ENCODE assay signal across 1 cellular context in genomic region chr11:75523189-75523588, GRCh38.
TF ChIP-seq lines count a peak whose summit lies in the region.

No MANE protein-coding gene starts in this region.

TF ChIP-seq in H1, 55 proteins besides CTCF, POLR2A, EP300 and RAD21 (continued from another document):
- TF ChIP-seq, protein P1, sequence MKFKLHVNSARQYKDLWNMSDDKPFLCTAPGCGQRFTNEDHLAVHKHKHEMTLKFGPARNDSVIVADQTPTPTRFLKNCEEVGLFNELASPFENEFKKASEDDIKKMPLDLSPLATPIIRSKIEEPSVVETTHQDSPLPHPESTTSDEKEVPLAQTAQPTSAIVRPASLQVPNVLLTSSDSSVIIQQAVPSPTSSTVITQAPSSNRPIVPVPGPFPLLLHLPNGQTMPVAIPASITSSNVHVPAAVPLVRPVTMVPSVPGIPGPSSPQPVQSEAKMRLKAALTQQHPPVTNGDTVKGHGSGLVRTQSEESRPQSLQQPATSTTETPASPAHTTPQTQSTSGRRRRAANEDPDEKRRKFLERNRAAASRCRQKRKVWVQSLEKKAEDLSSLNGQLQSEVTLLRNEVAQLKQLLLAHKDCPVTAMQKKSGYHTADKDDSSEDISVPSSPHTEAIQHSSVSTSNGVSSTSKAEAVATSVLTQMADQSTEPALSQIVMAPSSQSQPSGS (IDR thresholded peaks at IDR 0.05; ENCODE audit: low read length) = no peak
- TF ChIP-seq YY1 (IDR thresholded peaks at IDR 0.05; ENCODE audit: low read depth, low read length) (no peak), FOSL1 (IDR thresholded peaks at IDR 0.05; ENCODE audit: insufficient read depth, low read depth, low read length) (no peak), MAX (IDR thresholded peaks at IDR 0.05) (no peak), SP2 (IDR thresholded peaks at IDR 0.05; ENCODE audit: low read length) (no peak), BRCA1 (IDR thresholded peaks at IDR 0.05; ENCODE audit: low read depth, low read length) (no peak), CHD7 (IDR thresholded peaks at IDR 0.05; ENCODE audit: insufficient replicate concordance, low read length) (no peak), CTBP2 (IDR thresholded peaks at IDR 0.05; ENCODE audit: borderline replicate concordance, insufficient read depth, insufficient read length, low read length) (no peak), CHD2 (IDR thresholded peaks at IDR 0.05; ENCODE audit: low read length) (no peak), RNF2 (IDR thresholded peaks at IDR 0.05; ENCODE audit: borderline replicate concordance, low read depth, low read length, missing control alignments, poor library complexity, severe bottlenecking) (no peak), SAP30 (IDR thresholded peaks at IDR 0.05; ENCODE audit: insufficient read depth, insufficient replicate concordance, low read length) (no peak), HDAC2 (IDR thresholded peaks at IDR 0.05; ENCODE audit: borderline replicate concordance in 1 of 2, low read depth in 2 of 2, low read length in 2 of 2) (no peak), CEBPB (IDR thresholded peaks at IDR 0.05; ENCODE audit: low read depth, low read length) (no peak), SIRT6 (IDR thresholded peaks at IDR 0.05; ENCODE audit: low read length) (no peak), SRF (IDR thresholded peaks at IDR 0.05; ENCODE audit: low read depth, low read length) (no peak)
- TF ChIP-seq, protein P2, sequence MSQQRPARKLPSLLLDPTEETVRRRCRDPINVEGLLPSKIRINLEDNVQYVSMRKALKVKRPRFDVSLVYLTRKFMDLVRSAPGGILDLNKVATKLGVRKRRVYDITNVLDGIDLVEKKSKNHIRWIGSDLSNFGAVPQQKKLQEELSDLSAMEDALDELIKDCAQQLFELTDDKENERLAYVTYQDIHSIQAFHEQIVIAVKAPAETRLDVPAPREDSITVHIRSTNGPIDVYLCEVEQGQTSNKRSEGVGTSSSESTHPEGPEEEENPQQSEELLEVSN (IDR thresholded peaks at IDR 0.05) = no peak
- TF ChIP-seq, protein P3, sequence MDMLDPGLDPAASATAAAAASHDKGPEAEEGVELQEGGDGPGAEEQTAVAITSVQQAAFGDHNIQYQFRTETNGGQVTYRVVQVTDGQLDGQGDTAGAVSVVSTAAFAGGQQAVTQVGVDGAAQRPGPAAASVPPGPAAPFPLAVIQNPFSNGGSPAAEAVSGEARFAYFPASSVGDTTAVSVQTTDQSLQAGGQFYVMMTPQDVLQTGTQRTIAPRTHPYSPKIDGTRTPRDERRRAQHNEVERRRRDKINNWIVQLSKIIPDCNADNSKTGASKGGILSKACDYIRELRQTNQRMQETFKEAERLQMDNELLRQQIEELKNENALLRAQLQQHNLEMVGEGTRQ (IDR thresholded peaks at IDR 0.05; ENCODE audit: low read length) = no peak
